ENCODE assay signal across 25 cellular contexts in the genomic region with DNA sequence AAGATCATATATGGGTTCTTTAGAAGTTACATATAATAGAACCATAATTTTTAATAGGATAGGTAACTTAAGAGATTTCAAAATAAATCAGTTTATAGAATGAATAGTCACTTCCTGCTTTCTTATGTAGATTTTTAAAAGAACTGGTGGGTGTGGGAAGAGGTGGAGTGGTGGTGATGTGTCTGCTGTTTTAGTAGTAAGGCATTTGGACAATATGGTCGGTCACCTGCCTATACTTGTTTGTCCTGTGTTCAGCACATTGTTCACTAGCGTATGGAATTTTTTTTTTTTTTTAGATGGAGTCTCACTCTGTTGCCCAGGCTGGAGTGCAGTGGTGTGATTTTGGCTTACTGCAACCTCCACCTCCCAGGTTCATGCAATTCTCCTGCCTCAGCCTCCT.
"Had no signal": no experiment of that assay in that cellular context is flagged by ENCODE, and none has a peak within 500 bp of the region (broad histone marks: within the 10 kb centered on the region; RNA-seq: fewer than 3 reads in every experiment).

No MANE protein-coding gene starts in this region.

- H3K9me3 ChIP-seq: ascending aorta, body of pancreas, Peyer's patch had no signal

- H3K27me3 ChIP-seq: ascending aorta, body of pancreas, Peyer's patch had no signal

- H3K4me3 ChIP-seq: ascending aorta, body of pancreas, Peyer's patch had no signal

- H3K4me1 ChIP-seq: ascending aorta, body of pancreas, Peyer's patch had no signal

- DNase-seq: activated CD4-positive, alpha-beta T cell treated with anti-CD3 and anti-CD28 coated beads, Interleukin-2, amount 10 ng/mL, durations not matched to agents 24 days and 14 days; activated CD4-positive, alpha-beta T cell treated with anti-CD3 and anti-CD28 coated beads, Interleukin-2, amount 50 U/mL, for 48 hours; activated CD8-positive, alpha-beta T cell treated with anti-CD3 and anti-CD28 coated beads, Interleukin-2, amount 10 ng/mL, durations not matched to agents 7 days and 5 days; activated gamma-delta T cell; activated naive CD4-positive, alpha-beta T cell treated with Interleukin-2 at 50 U/mL for 16 hours; activated naive CD8-positive, alpha-beta T cell treated with anti-CD3 and anti-CD28 coated beads, Interleukin-2, amount 10 ng/mL, durations not matched to agents 7 days and 5 days; activated T-cell treated with anti-CD3 and anti-CD28 coated beads, Interleukin-2, amount 50 U/mL, for 24 hours; amygdala; body of pancreas; central memory CD4-positive, alpha-beta T cell; NCI-H1092 treated with DMSO at 0.1 percent for 48 hours; NCI-H1417; NCI-H187 treated with DMSO at 0.1 percent for 48 hours; NCI-H2081; NCI-H226; NCI-H446 treated with DMSO at 0.1 percent for 48 hours; NCI-H524; NK-92 treated with Interleukin-12 subunit alpha and Interleukin-12 subunit beta, amount 100 ng/mL, for 24 hours; PC-3; Peyer's patch; Right ventricle myocardium superior; RPMI8226 had no signal

- H3K4me2 ChIP-seq: KMS-11 had no signal

- FAIRE-seq: TTC549 had no signal

- ATAC-seq: activated CD8-positive, alpha-beta T cell treated with anti-CD3 and anti-CD28 coated beads, Interleukin-2, amount 10 ng/mL, durations not matched to agents 7 days and 5 days; body of pancreas; PC-3 had no signal

- H3K36me3 ChIP-seq: ascending aorta, Peyer's patch had no signal

- H3K9ac ChIP-seq: KMS-11 had no signal

- H3K27ac ChIP-seq: ascending aorta, body of pancreas, KMS-11, Peyer's patch had no signal
